In the genomic region with DNA sequence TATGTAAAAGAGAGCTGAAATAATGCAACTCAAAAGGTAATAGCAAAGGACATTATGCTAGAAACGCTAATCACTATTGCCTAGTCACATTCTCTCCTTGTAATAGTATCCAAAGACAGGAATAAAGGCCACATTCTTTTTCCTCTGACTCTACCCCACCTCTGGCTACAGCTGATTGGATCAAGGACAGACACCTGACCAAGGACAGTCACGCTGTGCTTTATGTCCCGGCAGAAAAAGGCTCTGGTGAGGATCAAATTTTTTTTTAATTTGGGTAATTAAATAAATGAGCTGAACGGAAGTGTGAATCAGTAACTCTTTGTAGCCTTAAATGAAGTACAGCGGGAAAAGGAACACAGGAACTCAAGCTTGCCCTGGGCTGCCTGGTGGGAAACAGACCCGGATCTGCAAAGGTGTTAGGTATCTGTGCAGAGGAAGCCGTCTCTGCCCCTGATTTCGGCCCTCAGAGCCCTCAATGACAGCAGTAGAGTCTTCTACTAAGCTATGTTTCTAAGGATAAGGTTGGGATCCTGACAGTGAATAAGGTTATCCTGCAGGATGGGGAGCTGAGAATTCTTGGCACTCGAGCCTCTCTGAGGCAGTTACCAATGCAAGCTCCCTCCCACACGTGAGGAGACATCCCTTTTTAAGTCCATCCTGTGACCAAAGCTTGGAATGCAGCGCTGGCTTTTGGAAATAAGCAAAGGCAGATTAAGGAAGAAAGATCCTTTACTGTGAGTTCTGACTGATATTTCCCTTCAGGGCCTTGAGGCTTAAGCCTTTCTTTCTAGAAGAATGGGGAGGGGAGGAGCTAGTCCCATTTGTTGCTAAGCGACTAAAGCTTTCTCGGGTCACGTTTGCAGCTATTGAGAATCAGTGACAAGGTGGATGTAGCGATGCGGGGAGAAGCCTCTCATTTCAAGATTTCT, we compare ENCODE assay signal across 10 cellular contexts. TPM values are rescaled to one million over a fixed set of nuclear protein-coding genes. Genes with fewer than 3 reads are reported as not detected.
DNase-seq lines count a peak whose midpoint lies in the region; ATAC-seq and TF ChIP-seq lines count a peak whose summit lies in the region.
"Had no signal": no experiment of that assay in that cellular context is flagged by ENCODE, and none has a peak within 500 bp of the region (broad histone marks: within the 10 kb centered on the region; RNA-seq: fewer than 3 reads in every experiment).

No MANE protein-coding gene starts in this region.

- no peaks in the 10 kb centered on the region for H3K9me3 ChIP-seq in cardiac muscle cell (ENCODE audit: low read depth)
- peaks cover 4% of the 10 kb centered on the region for H3K9me3 ChIP-seq in adipocyte (ENCODE audit: control insufficient read depth, low read length)
- no peaks in the 10 kb centered on the region for H3K9me3 ChIP-seq in iPS-15b (ENCODE audit: control insufficient read depth, insufficient read depth, low read length)
- no peaks in the 10 kb centered on the region for H3K9me3 ChIP-seq in upper lobe of right lung
- peaks cover 0 to 4% (median 0%) of the 10 kb centered on the region in 4 donors for H3K9me3 ChIP-seq in sigmoid colon

- no peak for TF ChIP-seq POLR2A in sigmoid colon (IDR thresholded peaks at IDR 0.05)

- intact Hi-C loops in left ventricle myocardium superior (cut with micrococcal nuclease) = no loop called here
- intact Hi-C loops in upper lobe of right lung (cut with DNase I) = no loop called here
- intact Hi-C loops in sigmoid colon (cut with DNase I) = no loop called here

- no peak for TF ChIP-seq CTCF in cardiac muscle cell (IDR thresholded peaks at IDR 0.05; ENCODE audit: low read depth, low read length)
- no peak for TF ChIP-seq CTCF in upper lobe of right lung (IDR thresholded peaks at IDR 0.05)
- TF ChIP-seq CTCF in sigmoid colon (IDR thresholded peaks at IDR 0.05) = no peak

- H3K27me3 ChIP-seq in cardiac muscle cell (no peaks in the 10 kb centered on the region), adipocyte (replicated peaks; ENCODE audit: control insufficient read depth, insufficient read depth, low read length) (no peaks in the 10 kb centered on the region), iPS-15b (ENCODE audit: control insufficient read depth, insufficient read depth, low read length) (no peaks in the 10 kb centered on the region), upper lobe of right lung (no peaks in the 10 kb centered on the region), sigmoid colon (no peaks in the 10 kb centered on the region)

- H3K27ac ChIP-seq in cardiac muscle cell (peak overlapping the region; percentile 97), upper lobe of right lung (no peak overlapping the region), sigmoid colon (no peak overlapping the region)

- WGBS in sigmoid colon, 2 donors = 46 to 57% methylated on average over 16 of the region's 16 CpGs

- DNase-seq in cardiac muscle cell (ENCODE audit: low read depth in 1 of 2, low spot score in 1 of 2) (peak; percentile 49 to 62), left ventricle myocardium superior (no peak), adipocyte (ENCODE audit: low read depth) (peak; percentile 72), upper lobe of right lung (no peak), OCI-M2 (lab: John Stamatoyannopoulos, UW; ENCODE audit: unreplicated experiment) (no peak), sigmoid colon (no peak)
- DNase-seq: right cardiac atrium had no signal

- H3K4me3 ChIP-seq in cardiac muscle cell = no peak overlapping the region
- H3K4me3 ChIP-seq in adipocyte (ENCODE audit: low read length) = peak overlapping the region; percentile 9
- H3K4me3 ChIP-seq in iPS-15b (ENCODE audit: low read depth, low read length) = peak overlapping the region; percentile 49
- H3K4me3 ChIP-seq in upper lobe of right lung = no peak overlapping the region
- no peak overlapping the region for H3K4me3 ChIP-seq in sigmoid colon

- TF ChIP-seq EP300 in sigmoid colon (IDR thresholded peaks at IDR 0.05) = no peak

- H3K36me3 ChIP-seq in cardiac muscle cell (no peaks in the 10 kb centered on the region), adipocyte (ENCODE audit: control insufficient read depth, insufficient read depth, low read length, severe bottlenecking) (no peaks in the 10 kb centered on the region), iPS-15b (ENCODE audit: control insufficient read depth, insufficient read depth, low read length) (no peaks in the 10 kb centered on the region), upper lobe of right lung (no peaks in the 10 kb centered on the region), sigmoid colon (no peaks in the 10 kb centered on the region)

- H3K9ac ChIP-seq in adipocyte (ENCODE audit: low read length) (no peak overlapping the region), iPS-15b (ENCODE audit: low read depth, low read length) (peak overlapping the region; percentile 14)

- no peak for ATAC-seq in left ventricle myocardium superior
- peak; percentile 16 for ATAC-seq in upper lobe of right lung
- no peak for ATAC-seq in HG03342 (IDR thresholded peaks at IDR 0.05; ENCODE audit: unreplicated experiment)
- ATAC-seq: activated T-helper 17 cell treated with anti-CD3 and anti-CD28 coated beads, Interleukin-2, amount 50 U/mL, for 72 hours had no signal

- peaks cover 16% of the 10 kb centered on the region for H3K4me1 ChIP-seq in cardiac muscle cell (ENCODE audit: low read depth)
- peaks cover 29% of the 10 kb centered on the region for H3K4me1 ChIP-seq in adipocyte (ENCODE audit: control insufficient read depth, insufficient read depth, low read length)
- peaks cover 22% of the 10 kb centered on the region for H3K4me1 ChIP-seq in iPS-15b (ENCODE audit: control insufficient read depth, insufficient read depth, low read length)
- no peaks in the 10 kb centered on the region for H3K4me1 ChIP-seq in upper lobe of right lung
- peaks cover 0 to 25% (median 14%) of the 10 kb centered on the region in 4 donors for H3K4me1 ChIP-seq in sigmoid colon

RNA-seq across cellular contexts. Expression of a gene that starts 37.8 kb away (rescaled TPM):
- total RNA-seq in cardiac muscle cell (7.9 and 10.8 TPM in 2 replicates), left ventricle myocardium superior (6.1 TPM), upper lobe of right lung (16.4 TPM), sigmoid colon (10 to 100 TPM in 2 of 4 donors, 1 to 10 TPM in 2; 5.5 to 14.9 (median 10.5) TPM)
- polyA plus RNA-seq in cardiac muscle cell (3.1 and 5.5 TPM in 2 replicates), sigmoid colon (1 to 10 TPM in 1 of 3 donors, under 1 TPM in 2; under 0.01 to 2.7 (median 0.46) TPM)

Comparison
In these comparisons a context has a peak if more than half of its experiments do, and no peak if none do; other contexts are left out.
1. DNase-seq: peak in cardiac muscle cell (2 of 2) and adipocyte (single experiment); none in left ventricle myocardium superior (single experiment), upper lobe of right lung (single experiment), OCI-M2 (single experiment) and sigmoid colon (single experiment).
2. H3K4me3 ChIP-seq: peak in adipocyte (single experiment) and iPS-15b (single experiment); none in cardiac muscle cell (single experiment), upper lobe of right lung (single experiment) and sigmoid colon (0 of 4).